In genomic region chr17:77233635-77234334, GRCh38 we compare ENCODE assay signal across 8 cellular contexts.
DNase-seq lines count a peak whose midpoint lies in the region; ATAC-seq and TF ChIP-seq lines count a peak whose summit lies in the region.
"Had no signal": no experiment of that assay in that cellular context is flagged by ENCODE, and none has a peak within 500 bp of the region (broad histone marks: within the 10 kb centered on the region; RNA-seq: fewer than 3 reads in every experiment).

No MANE protein-coding gene starts in this region.

- no peak overlapping the region for H4K8ac ChIP-seq in trophoblast cell (ENCODE audit: low read depth, low read length)

- H3K79me2 ChIP-seq in mammary epithelial cell (ENCODE audit: insufficient read depth, low read length) (no peaks in the 10 kb centered on the region), trophoblast cell (ENCODE audit: control insufficient read depth, insufficient read depth, low read length, poor library complexity) (no peaks in the 10 kb centered on the region)

- H3K4me3 ChIP-seq in mammary epithelial cell (replicated peaks in 1 of 3; ENCODE audit: insufficient read depth in 1 of 3, low read depth in 2 of 3, low read length in 3 of 3) (no peak overlapping the region), trophoblast cell (ENCODE audit: low read depth, low read length) (no peak overlapping the region), WERI-Rb-1 (ENCODE audit: low read depth, low read length) (no peak overlapping the region)

- H3K36me3 Mint-ChIP-seq in endothelial cell (ENCODE audit: low read depth, unreplicated experiment) = peaks cover 6% of the 10 kb centered on the region
- H3K36me3 Mint-ChIP-seq: IgD-negative memory B cell had no signal

- H3K9me3 ChIP-seq in mammary epithelial cell (replicated peaks; ENCODE audit: insufficient read depth, low read length) (no peaks in the 10 kb centered on the region), trophoblast cell (ENCODE audit: insufficient read depth, low read depth, low read length) (no peaks in the 10 kb centered on the region), WERI-Rb-1 (ENCODE audit: severe bottlenecking) (no peaks in the 10 kb centered on the region)

- no peak for ATAC-seq in GM21360 (IDR thresholded peaks at IDR 0.05; ENCODE audit: unreplicated experiment)

- H2AK5ac ChIP-seq in trophoblast cell (ENCODE audit: low read length) = no peak overlapping the region

- BruUV-seq in mammary epithelial cell (replicated peaks; lab: Mats Ljungman, UMichigan) = no TSS peak

- H2BK12ac ChIP-seq in trophoblast cell (ENCODE audit: low read length) = no peak overlapping the region

- H3K27ac ChIP-seq in mammary epithelial cell (ENCODE audit: insufficient read depth, low read depth, low read length) (no peak overlapping the region), trophoblast cell (ENCODE audit: low read depth, low read length) (no peak overlapping the region), WERI-Rb-1 (no peak overlapping the region)

- peaks cover 2% of the 10 kb centered on the region for H3K4me1 Mint-ChIP-seq in endothelial cell (ENCODE audit: unreplicated experiment)

- H2AFZ ChIP-seq in mammary epithelial cell (ENCODE audit: low read depth, low read length) (no peak overlapping the region), trophoblast cell (ENCODE audit: insufficient read depth, low read length, poor library complexity) (no peak overlapping the region)

- TF ChIP-seq CTCF in GM13977 (IDR thresholded peaks at IDR 0.05; ENCODE audit: extremely low read depth, insufficient read depth, missing control alignments) (no peak), mammary epithelial cell (conservative IDR thresholded peaks at IDR 0.05 in 1 of 2, IDR thresholded peaks at IDR 0.05 in 1 of 2; ENCODE audit: extremely low read depth in 1 of 2, insufficient read depth in 1 of 2, low read depth in 1 of 2, low read length in 2 of 2) (no peak), endothelial cell (IDR thresholded peaks at IDR 0.05; ENCODE audit: unreplicated experiment) (no peak), WERI-Rb-1 (IDR thresholded peaks at IDR 0.05; ENCODE audit: low read depth, low read length) (no peak)

- no peak overlapping the region for H3K14ac ChIP-seq in trophoblast cell (ENCODE audit: low read length)

- no peak overlapping the region for H2BK5ac ChIP-seq in trophoblast cell (ENCODE audit: low read depth, low read length, poor library complexity)

- H3K23ac ChIP-seq in trophoblast cell (ENCODE audit: low read length) = no peak overlapping the region

- peaks cover 7% of the 10 kb centered on the region for H3K27me3 Mint-ChIP-seq in endothelial cell (ENCODE audit: unreplicated experiment)

- H3K36me3 ChIP-seq in mammary epithelial cell (ENCODE audit: insufficient read depth, low read length) = no peaks in the 10 kb centered on the region
- H3K36me3 ChIP-seq in trophoblast cell (ENCODE audit: control insufficient read depth in 1 of 2, insufficient read depth in 2 of 2, low read length in 2 of 2) = no peaks in the 10 kb centered on the region
- no peaks in the 10 kb centered on the region for H3K36me3 ChIP-seq in WERI-Rb-1

- DNase-seq in GM13977 (ENCODE audit: low spot score) (peak; percentile 72), M059J (ENCODE audit: low read depth) (peak; percentile 58), mammary epithelial cell (peak; percentile 57), trophoblast cell (peak; percentile 79 to 87), endothelial cell (ENCODE audit: low spot score) (no peak), WERI-Rb-1 (no peak)

- no peak overlapping the region for H3K4me2 ChIP-seq in mammary epithelial cell (ENCODE audit: insufficient read depth, low read depth, low read length)
- H3K4me2 ChIP-seq in trophoblast cell (ENCODE audit: low read length) = no peak overlapping the region

- in situ Hi-C loops in GM13977 (cut with MboI; ENCODE audit: low pct_unique_long_range_greater_than_20kb, low sequenced_read_pairs, unreplicated experiment) (no loop called here), mammary epithelial cell (cut with MboI; ENCODE audit: low sequenced_read_pairs in 2 of 2) (loop anchor here in 1 of 2 donors (25.0 kb wide), 1 partner anchor 371 kb away; the partner anchor contains the start of gene MGAT5B)

- no peak overlapping the region for H2BK120ac ChIP-seq in trophoblast cell (ENCODE audit: insufficient read depth, low read length, poor library complexity)

- 85% methylated on average over 20 of the region's 21 CpGs for WGBS in mammary epithelial cell (ENCODE audit: low coverage, missing lambda C conversion rate)
- no CpG with 5 or more reads among the region's 21 CpGs for WGBS in trophoblast cell (ENCODE audit: extremely low coverage, insufficient coverage, insufficient read length)

- H3K4me1 ChIP-seq in mammary epithelial cell (ENCODE audit: insufficient read depth, low read length) = no peaks in the 10 kb centered on the region
- no peaks in the 10 kb centered on the region for H3K4me1 ChIP-seq in trophoblast cell (ENCODE audit: control insufficient read depth in 1 of 2, insufficient read depth in 2 of 2, low read length in 2 of 2)

- H4K12ac ChIP-seq in trophoblast cell (ENCODE audit: low read depth, low read length) = no peak overlapping the region

- no peaks in the 10 kb centered on the region for H3K27me3 ChIP-seq in mammary epithelial cell (ENCODE audit: insufficient read depth, low read length)
- H3K27me3 ChIP-seq in trophoblast cell (ENCODE audit: insufficient read depth, low read length) = peaks cover 2% of the 10 kb centered on the region
- no peaks in the 10 kb centered on the region for H3K27me3 ChIP-seq in WERI-Rb-1 (ENCODE audit: insufficient read depth, low read depth, severe bottlenecking)

- H3K9ac ChIP-seq in mammary epithelial cell (ENCODE audit: insufficient read depth, low read length) (no peak overlapping the region), trophoblast cell (ENCODE audit: low read length) (no peak overlapping the region)

- no peak overlapping the region for H3K18ac ChIP-seq in trophoblast cell (ENCODE audit: low read length)

- dilution Hi-C loops in mammary epithelial cell (cut with HindIII; ENCODE audit: low sequenced_read_pairs) = no loop called here

- no peaks in the 10 kb centered on the region for H3K79me1 ChIP-seq in trophoblast cell (ENCODE audit: low read length)

- no peaks in the 10 kb centered on the region for H4K20me1 ChIP-seq in mammary epithelial cell (ENCODE audit: insufficient read depth, low read length)

- no peaks in the 10 kb centered on the region for H3K9me3 Mint-ChIP-seq in endothelial cell (ENCODE audit: unreplicated experiment)

- intact Hi-C loops in mammary epithelial cell (cut with micrococcal nuclease) = no loop called here

- CTCF ChIA-PET in mammary epithelial cell (lab: Charles Lee; ENCODE audit: low non-redundant PET) = no interaction called here

- no peak overlapping the region for H3K4me3 Mint-ChIP-seq in endothelial cell (ENCODE audit: unreplicated experiment)

- H3K27ac Mint-ChIP-seq in endothelial cell (ENCODE audit: unreplicated experiment) = no peak overlapping the region
- H3K27ac Mint-ChIP-seq: IgD-negative memory B cell had no signal

- no peak overlapping the region for H3K4ac ChIP-seq in trophoblast cell (ENCODE audit: low read depth, low read length)

- no peak overlapping the region for H4K91ac ChIP-seq in trophoblast cell (ENCODE audit: low read depth, low read length)

Comparison
In these comparisons a context has a peak if more than half of its experiments do, and no peak if none do; other contexts are left out.
1. DNase-seq: peak in GM13977 (single experiment), M059J (single experiment), mammary epithelial cell (single experiment) and trophoblast cell (2 of 2); none in endothelial cell (single experiment) and WERI-Rb-1 (single experiment).